Comparison of ENCODE assay signal across 13 cellular contexts in the genomic region with DNA sequence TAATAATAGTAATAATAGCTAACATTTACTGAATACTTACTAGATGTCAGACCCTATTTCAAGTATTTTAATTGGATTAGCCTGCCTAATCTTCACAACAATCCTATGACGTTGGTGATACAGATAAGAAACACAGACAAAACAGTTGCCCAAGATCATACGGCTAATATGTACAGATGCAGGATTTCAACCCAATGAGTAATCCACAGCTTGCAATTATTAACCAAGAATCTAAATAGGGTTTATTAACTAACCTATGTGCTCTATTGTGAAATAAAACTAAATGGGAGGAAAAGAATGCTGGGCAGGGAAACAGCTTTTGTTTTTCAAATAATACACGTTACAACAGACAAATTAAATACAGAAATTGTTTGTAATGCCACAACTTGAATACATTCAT. TPM values are rescaled to one million over a fixed set of nuclear protein-coding genes. Genes with fewer than 3 reads are reported as not detected.
DNase-seq lines count a peak whose midpoint lies in the region; ATAC-seq and TF ChIP-seq lines count a peak whose summit lies in the region.
"Had no signal": no experiment of that assay in that cellular context is flagged by ENCODE, and none has a peak within 500 bp of the region (broad histone marks: within the 10 kb centered on the region; RNA-seq: fewer than 3 reads in every experiment).

No MANE protein-coding gene starts in this region.

- no peak overlapping the region for H3K4me3 Mint-ChIP-seq in stimulated activated memory B cell treated with anti-CD40 and anti-IgM and Interleukin-4, amounts not matched to agents 10 μg/mL and 1 μg/mL and 100 μg/mL, for 72 hours

- intact Hi-C loops in sigmoid colon (cut with DNase I): no loop called here

- no peaks in the 10 kb centered on the region for H3K9me3 Mint-ChIP-seq in stimulated activated memory B cell treated with anti-CD40 and anti-IgM and Interleukin-4, amounts not matched to agents 10 μg/mL and 1 μg/mL and 100 μg/mL, for 72 hours

- peak overlapping the region in 3 of 4 donors; percentile 28 to 44 (median 32) for H3K27ac ChIP-seq in sigmoid colon
- H3K27ac ChIP-seq: 22Rv1, left ventricle myocardium inferior, thoracic aorta had no signal

- no peaks in the 10 kb centered on the region for H3K27me3 ChIP-seq in sigmoid colon

- WGBS in sigmoid colon, 2 donors: 49 to 51% methylated on average over 3 of the region's 3 CpGs

- peak; percentile 83 for ATAC-seq in HG03139 (IDR thresholded peaks at IDR 0.05; ENCODE audit: unreplicated experiment)
- ATAC-seq in stimulated activated memory B cell treated with anti-CD40 and anti-IgM and Interleukin-4, amounts not matched to agents 10 μg/mL and 1 μg/mL and 100 μg/mL, for 72 hours: no peak
- ATAC-seq in GM18520 (IDR thresholded peaks at IDR 0.05; ENCODE audit: unreplicated experiment): no peak
- no peak for ATAC-seq in GM21367 (IDR thresholded peaks at IDR 0.05; ENCODE audit: unreplicated experiment)

- H3K4me1 Mint-ChIP-seq in stimulated activated memory B cell treated with anti-CD40 and anti-IgM and Interleukin-4, amounts not matched to agents 10 μg/mL and 1 μg/mL and 100 μg/mL, for 72 hours: no peaks in the 10 kb centered on the region

- H3K9me3 ChIP-seq in sigmoid colon: no peaks in the 10 kb centered on the region
- H3K9me3 ChIP-seq: left ventricle myocardium inferior, thoracic aorta had no signal

- peaks cover 11% of the 10 kb centered on the region for H3K36me3 Mint-ChIP-seq in stimulated activated memory B cell treated with anti-CD40 and anti-IgM and Interleukin-4, amounts not matched to agents 10 μg/mL and 1 μg/mL and 100 μg/mL, for 72 hours

- peaks cover 0 to 13% (median 0%) of the 10 kb centered on the region in 4 donors for H3K36me3 ChIP-seq in sigmoid colon
- H3K36me3 ChIP-seq: thoracic aorta had no signal

- no peak for TF ChIP-seq EP300 in sigmoid colon (IDR thresholded peaks at IDR 0.05)

- TF ChIP-seq POLR2A in sigmoid colon (IDR thresholded peaks at IDR 0.05): no peak

- TF ChIP-seq CTCF in sigmoid colon (IDR thresholded peaks at IDR 0.05): no peak

- H3K4me3 ChIP-seq in sigmoid colon: peak overlapping the region in 1 of 4 donors; percentile 5
- H3K4me3 ChIP-seq: left ventricle myocardium inferior, thoracic aorta had no signal

- no peaks in the 10 kb centered on the region for H3K27me3 Mint-ChIP-seq in stimulated activated memory B cell treated with anti-CD40 and anti-IgM and Interleukin-4, amounts not matched to agents 10 μg/mL and 1 μg/mL and 100 μg/mL, for 72 hours

- peaks cover 0 to 84% (median 32%) of the 10 kb centered on the region in 4 donors for H3K4me1 ChIP-seq in sigmoid colon

- DNase-seq in DMS53 (lab: John Stamatoyannopoulos, UW): peak; percentile 7
- DNase-seq in DMS53 treated with DMSO at 0.1 percent for 48 hours (lab: John Stamatoyannopoulos, UW; ENCODE audit: unreplicated experiment): no peak
- peak; percentile 6 for DNase-seq in dermis blood vessel endothelial cell
- DNase-seq in sigmoid colon: no peak
- DNase-seq: left ventricle myocardium inferior, NCI-H1436 treated with DMSO at 0.1 percent for 48 hours, Right ventricle myocardium superior had no signal

- no peak overlapping the region for H3K27ac Mint-ChIP-seq in stimulated activated memory B cell treated with anti-CD40 and anti-IgM and Interleukin-4, amounts not matched to agents 10 μg/mL and 1 μg/mL and 100 μg/mL, for 72 hours

RNA-seq across cellular contexts. Expression of a gene that starts 23.4 kb away (rescaled TPM):
- total RNA-seq in dermis blood vessel endothelial cell (28.3 and 41.0 TPM in 2 replicates), sigmoid colon (10 to 100 TPM; 42.8 to 68.8 (median 55.8) TPM)
- polyA plus RNA-seq in sigmoid colon: 10 to 100 TPM; 14.5 to 36.5 (median 34.2) TPM

RNA-seq across cellular contexts. Expression of a gene that starts 23.6 kb away (rescaled TPM):
- total RNA-seq in dermis blood vessel endothelial cell (12.4 and 13.8 TPM in 2 replicates), sigmoid colon (10 to 100 TPM; 24.6 to 47.4 (median 30.1) TPM)
- polyA plus RNA-seq in sigmoid colon: 1 to 10 TPM; 3.9 to 6.5 (median 4.2) TPM

Comparison
In these comparisons a context has a peak if more than half of its experiments do, and no peak if none do; other contexts are left out.
1. DNase-seq: peak in DMS53 (single experiment) and dermis blood vessel endothelial cell (single experiment); none in DMS53 treated with DMSO at 0.1 percent for 48 hours (single experiment) and sigmoid colon (single experiment).